Comparison of ENCODE assay signal across 17 cellular contexts in genomic region chr2:109289823-109290222, GRCh38.
A peak's percentile ranks its signal among the peaks of the same experiment; 100 is the strongest.
DNase-seq lines count a peak whose midpoint lies in the region; ATAC-seq, FAIRE-seq and TF ChIP-seq lines count a peak whose summit lies in the region.
"Had no signal": no experiment of that assay in that cellular context is flagged by ENCODE, and none has a peak within 500 bp of the region (broad histone marks: within the 10 kb centered on the region; RNA-seq: fewer than 3 reads in every experiment).

No MANE protein-coding gene starts in this region.

- H3K9me3 ChIP-seq in IMR-90 (ENCODE audit: control insufficient read depth, insufficient read depth, low read length) (peaks cover 3% of the 10 kb centered on the region; the same call in 1 of the 2 replicates), H1 (ENCODE audit: insufficient read depth in 2 of 2, low read depth in 1 of 2, low read length in 1 of 2) (0 out of 4 replicates have a peak, but pooled peaks cover 0 to 2% of the 10 kb centered on the region in 2 experiments), thymus (ENCODE audit: control insufficient read depth) (no peaks in the 10 kb centered on the region)

- DNase-seq in GM23338 (ENCODE audit: low spot score) = peak; percentile 17
- DNase-seq in IMR-90 = no peak
- no peak for DNase-seq in H1 (ENCODE audit: low read depth in 1 of 2, low spot score in 2 of 2)
- no peak for DNase-seq in stimulated activated naive B cell treated with anti-CD40 and anti-IgM and Interleukin-4, amounts not matched to agents 10 μg/mL and 1 μg/mL and 100 μg/mL, for 72 hours
- DNase-seq in activated T-cell treated with anti-CD3 and anti-CD28 coated beads for 4 hours = no peak
- DNase-seq: 8988T; Calu3; CD4-positive, alpha-beta memory T cell; DMS79 treated with DMSO at 0.1 percent for 48 hours; GF-D8; GOT3; HCEC 1CT had no signal

- TF ChIP-seq RAD21 in IMR-90 (IDR thresholded peaks at IDR 0.05; ENCODE audit: low read length) (no peak), H1 (IDR thresholded peaks at IDR 0.05 in 1 of 2, conservative IDR thresholded peaks at IDR 0.05 in 1 of 2; ENCODE audit: low read depth in 2 of 2, low read length in 2 of 2) (no peak; a peak in 1 of 4 replicates)

- dilution Hi-C loops in IMR-90 (cut with HindIII; ENCODE audit: low sequenced_read_pairs, unreplicated experiment) = no loop called here

- H3K27me3 Mint-ChIP-seq in GM23338 (ENCODE audit: insufficient read depth, low read depth, poor library complexity) = peaks cover 9% of the 10 kb centered on the region
- no peaks in the 10 kb centered on the region for H3K27me3 Mint-ChIP-seq in stimulated activated naive B cell treated with anti-CD40 and anti-IgM and Interleukin-4, amounts not matched to agents 10 μg/mL and 1 μg/mL and 100 μg/mL, for 72 hours

- H3K9ac ChIP-seq in IMR-90 (ENCODE audit: low read depth, low read length) (no peak overlapping the region), H1 (replicated peaks in 1 of 4; ENCODE audit: extremely low read depth in 1 of 4, low read depth in 3 of 4, low read length in 3 of 4) (no peak overlapping the region)
- H3K9ac ChIP-seq: BLaER1 had no signal

- H3K56ac ChIP-seq in IMR-90 (ENCODE audit: extremely low read depth, insufficient read depth, low read length) = no peak overlapping the region
- no peak overlapping the region for H3K56ac ChIP-seq in H1 (replicated peaks; ENCODE audit: insufficient read length, low read depth, low read length)

- no peak overlapping the region for H3K14ac ChIP-seq in IMR-90 (replicated peaks; ENCODE audit: low read depth, low read length)
- H3K14ac ChIP-seq in H1 (ENCODE audit: insufficient read length) = no peak overlapping the region

- no peak overlapping the region for H2BK12ac ChIP-seq in H1 (ENCODE audit: low read depth, low read length)

- no peaks in the 10 kb centered on the region for H3F3A ChIP-seq in GM23338 (replicated peaks; ENCODE audit: low read depth)

- H3K18ac ChIP-seq in IMR-90 (ENCODE audit: low read depth, low read length) (no peak overlapping the region), H1 (ENCODE audit: extremely low read depth, low read length) (no peak overlapping the region)

- H2BK120ac ChIP-seq in IMR-90 (ENCODE audit: low read depth, low read length) = no peak overlapping the region
- H2BK120ac ChIP-seq in H1 (replicated peaks; ENCODE audit: low read depth, low read length) = no peak overlapping the region

- H3K9me2 ChIP-seq in GM23338 (ENCODE audit: insufficient read depth) = no peaks in the 10 kb centered on the region; the same call in 1 of the 2 replicates

- H3K4me2 ChIP-seq in GM23338 = 0 out of 2 replicates have a peak overlapping the region, but pooled peaks have one; percentile 38
- no peak overlapping the region for H3K4me2 ChIP-seq in IMR-90 (ENCODE audit: low read depth, low read length)
- peak overlapping the region in 1 of 2 experiments; percentile 12; a peak in 1 of 4 replicates for H3K4me2 ChIP-seq in H1 (ENCODE audit: insufficient read depth in 1 of 2, low read depth in 2 of 2, low read length in 2 of 2)
- H3K4me2 ChIP-seq: BLaER1 had no signal

- ATAC-seq in GM23338 (peak; percentile 63), IMR-90 (ENCODE audit: low read depth) (no peak), HG02623 (IDR thresholded peaks at IDR 0.05; ENCODE audit: unreplicated experiment) (no peak)
- ATAC-seq in stimulated activated naive B cell treated with anti-CD40 and anti-IgM and Interleukin-4, amounts not matched to agents 10 μg/mL and 1 μg/mL and 100 μg/mL, for 72 hours (replicated peaks) = no peak

- H3K4ac ChIP-seq in IMR-90 (ENCODE audit: low read depth, low read length) (no peak overlapping the region), H1 (replicated peaks; ENCODE audit: insufficient read length, low read depth, low read length) (no peak overlapping the region)

- TF ChIP-seq CTCF in GM23338 (conservative IDR thresholded peaks at IDR 0.05; ENCODE audit: low read depth in 2 of 2) (no peak), IMR-90 (conservative IDR thresholded peaks at IDR 0.05; ENCODE audit: low read depth, low read length) (no peak), H1 (IDR thresholded peaks at IDR 0.05; ENCODE audit: control extremely low read depth in 1 of 3, insufficient read depth in 1 of 3, low read depth in 1 of 3, low read length in 3 of 3) (0 out of 4 replicates have a peak, but pooled peaks of 1 of the 3 experiments have one; percentile 2)

- POLR2A ChIA-PET in IMR-90 (lab: Charles Lee; ENCODE audit: unreplicated experiment) = no interaction called here
- POLR2A ChIA-PET in H1 (lab: Charles Lee; ENCODE audit: partially characterized antibody) = no interaction called here

- H2AK5ac ChIP-seq in IMR-90 (ENCODE audit: low read depth, low read length) (peak overlapping the region; percentile 23; the same call in 1 of the 2 replicates), H1 (ENCODE audit: low read depth, low read length) (no peak overlapping the region)

- H3K27ac ChIP-seq in GM23338 (ENCODE audit: low read depth) (no peak overlapping the region), IMR-90 (ENCODE audit: insufficient read depth, low read length) (no peak overlapping the region), H1 (ENCODE audit: low read depth, low read length) (no peak overlapping the region), thymus (ENCODE audit: low read depth) (peak overlapping the region; percentile 20)
- H3K27ac ChIP-seq: BLaER1, HL-60 had no signal

- in situ Hi-C loops in IMR-90 (cut with MboI; ENCODE audit: low sequenced_read_pairs) = no loop called here

- H3K4me1 ChIP-seq in GM23338 (ENCODE audit: insufficient read depth) (peaks cover 11% of the 10 kb centered on the region), IMR-90 (ENCODE audit: control insufficient read depth, insufficient read depth, low read length) (peaks cover 20% of the 10 kb centered on the region), H1 (replicated peaks in 1 of 4; ENCODE audit: control insufficient read depth in 3 of 4, insufficient read depth in 4 of 4, low read length in 3 of 4) (peaks cover 0 to 6% (median 4%) of the 10 kb centered on the region in 4 experiments; a peak in 3 of 7 replicates), thymus (ENCODE audit: control insufficient read depth, insufficient read depth, low read length) (no peaks in the 10 kb centered on the region)

- H3K4me3 ChIP-seq in GM23338 = no peak overlapping the region
- H3K4me3 ChIP-seq in IMR-90 (ENCODE audit: insufficient read depth, low read depth, low read length) = no peak overlapping the region
- H3K4me3 ChIP-seq in H1 (ENCODE audit: extremely low read depth in 1 of 4, insufficient read depth in 2 of 4, low read depth in 3 of 4, low read length in 4 of 4) = no peak overlapping the region
- no peak overlapping the region for H3K4me3 ChIP-seq in thymus (ENCODE audit: low read length)
- H3K4me3 ChIP-seq: BLaER1 had no signal

- H3K23ac ChIP-seq in IMR-90 (ENCODE audit: low read depth, low read length) = no peak overlapping the region
- H3K23ac ChIP-seq in H1 (ENCODE audit: insufficient read length) = no peak overlapping the region

- H3K4me1 Mint-ChIP-seq in GM23338 = peaks cover 21% of the 10 kb centered on the region
- H3K4me1 Mint-ChIP-seq in stimulated activated naive B cell treated with anti-CD40 and anti-IgM and Interleukin-4, amounts not matched to agents 10 μg/mL and 1 μg/mL and 100 μg/mL, for 72 hours = peaks cover 0 to 4% of the 10 kb centered on the region in 2 donors

- no peaks in the 10 kb centered on the region; the same call in 1 of the 2 replicates for H3K36me3 ChIP-seq in GM23338 (ENCODE audit: insufficient read depth)
- no peaks in the 10 kb centered on the region for H3K36me3 ChIP-seq in IMR-90 (ENCODE audit: control insufficient read depth, insufficient read depth, low read length)
- H3K36me3 ChIP-seq in H1 (ENCODE audit: control insufficient read depth in 2 of 4, insufficient read depth in 4 of 4, low read length in 3 of 4) = no peaks in the 10 kb centered on the region
- H3K36me3 ChIP-seq in thymus (ENCODE audit: control insufficient read depth, insufficient read depth) = no peaks in the 10 kb centered on the region

- FAIRE-seq in H1 (lab: Jason Lieb, UNC) = no peak

- H4K91ac ChIP-seq in IMR-90 (ENCODE audit: insufficient read depth, low read depth, low read length) = no peak overlapping the region
- H4K91ac ChIP-seq in H1 (replicated peaks; ENCODE audit: insufficient read length, low read length) = no peak overlapping the region

- no peaks in the 10 kb centered on the region for H3K36me3 Mint-ChIP-seq in GM23338 (ENCODE audit: low read depth)
- peaks cover 0 to 2% of the 10 kb centered on the region in 2 donors for H3K36me3 Mint-ChIP-seq in stimulated activated naive B cell treated with anti-CD40 and anti-IgM and Interleukin-4, amounts not matched to agents 10 μg/mL and 1 μg/mL and 100 μg/mL, for 72 hours
- H3K36me3 Mint-ChIP-seq: CD14-positive monocyte; CD4-positive, alpha-beta memory T cell had no signal

- H4K20me1 ChIP-seq in GM23338 (replicated peaks; ENCODE audit: insufficient read depth) = no peaks in the 10 kb centered on the region
- H4K20me1 ChIP-seq in IMR-90 (ENCODE audit: insufficient read depth, low read length) = peaks cover 74% of the 10 kb centered on the region
- H4K20me1 ChIP-seq in H1 (replicated peaks in 1 of 2; ENCODE audit: control insufficient read depth in 1 of 2, insufficient read depth in 2 of 2, low read length in 2 of 2) = no peaks in the 10 kb centered on the region

- H3K79me2 ChIP-seq in GM23338 (replicated peaks; ENCODE audit: insufficient read depth) = no peaks in the 10 kb centered on the region
- no peaks in the 10 kb centered on the region for H3K79me2 ChIP-seq in H1 (ENCODE audit: control insufficient read depth in 1 of 2, insufficient read depth in 2 of 2, low read length in 2 of 2)

- H4K8ac ChIP-seq in IMR-90 (ENCODE audit: low read depth in 2 of 2, low read length in 2 of 2) = no peak overlapping the region
- no peak overlapping the region for H4K8ac ChIP-seq in H1 (ENCODE audit: extremely low read depth, insufficient read depth, low read length)

- peaks cover 22% of the 10 kb centered on the region for H3K9me1 ChIP-seq in IMR-90 (ENCODE audit: insufficient read depth, low read length)

- H3K79me1 ChIP-seq in IMR-90 (ENCODE audit: low read depth in 1 of 2, low read length in 2 of 2) (peaks cover 46 to 92% of the 10 kb centered on the region in 2 experiments), H1 (ENCODE audit: low read depth, low read length) (no peaks in the 10 kb centered on the region)

- H2BK20ac ChIP-seq in IMR-90 (ENCODE audit: low read depth, low read length) (no peak overlapping the region), H1 (ENCODE audit: low read length) (no peak overlapping the region)

- 91% methylated on average over 4 of the region's 5 CpGs; no CpG with 5 or more reads in 1 of the 2 experiments for WGBS in IMR-90 (ENCODE audit: extremely low coverage in 2 of 2, insufficient read length in 1 of 2), 2 experiments
- WGBS in H1 (ENCODE audit: extremely low coverage in 1 of 2, insufficient coverage in 1 of 2, insufficient read length in 1 of 2, insufficient replicate concordance in 2 of 2, low coverage in 1 of 2, low lambda C conversion rate in 2 of 2, missing lambda C conversion rate in 1 of 2), 2 experiments = 67% methylated on average over 5 of the region's 5 CpGs; no CpG with 5 or more reads in 1 of the 2 experiments
- 96% methylated on average over 5 of the region's 5 CpGs for WGBS in thymus

- CTCF ChIA-PET in IMR-90 (lab: Yijun Ruan, JAX) (interaction anchor here (1.4 kb wide), 1 partner anchor 53 kb away, joined by 3 read pairs; no protein-coding TSS in a partner anchor), H1 (lab: Charles Lee; ENCODE audit: partially characterized antibody) (interaction anchor here (0.7 to 1.9 kb wide), 6 partner anchors 9 to 220 kb away, joined by 3 to 4 read pairs (median 4); no protein-coding TSS in a partner anchor)

- H3K27me3 ChIP-seq in GM23338 (ENCODE audit: insufficient read depth) (no peaks in the 10 kb centered on the region), IMR-90 (ENCODE audit: control insufficient read depth, insufficient read depth, low read length) (no peaks in the 10 kb centered on the region), H1 (replicated peaks in 1 of 4; ENCODE audit: control insufficient read depth in 3 of 4, extremely low read depth in 1 of 4, insufficient read depth in 3 of 4, low read length in 3 of 4) (no peaks in the 10 kb centered on the region), thymus (ENCODE audit: control insufficient read depth, insufficient read depth) (no peaks in the 10 kb centered on the region)
- H3K27me3 ChIP-seq: BLaER1 had no signal

- TF ChIP-seq EP300 in H1 (IDR thresholded peaks at IDR 0.05; ENCODE audit: borderline replicate concordance in 1 of 2, low read depth in 2 of 2, low read length in 2 of 2) = no peak

- no peak overlapping the region for H3K27ac Mint-ChIP-seq in GM23338
- no peak overlapping the region for H3K27ac Mint-ChIP-seq in stimulated activated naive B cell treated with anti-CD40 and anti-IgM and Interleukin-4, amounts not matched to agents 10 μg/mL and 1 μg/mL and 100 μg/mL, for 72 hours

- intact Hi-C loops in IMR-90 (cut with micrococcal nuclease) = no loop called here

- H3K4me3 Mint-ChIP-seq in GM23338 = no peak overlapping the region
- H3K4me3 Mint-ChIP-seq in stimulated activated naive B cell treated with anti-CD40 and anti-IgM and Interleukin-4, amounts not matched to agents 10 μg/mL and 1 μg/mL and 100 μg/mL, for 72 hours = no peak overlapping the region
- H3K4me3 Mint-ChIP-seq: CD14-positive monocyte; CD4-positive, alpha-beta memory T cell had no signal

- H2AFZ ChIP-seq in GM23338 (no peak overlapping the region), IMR-90 (replicated peaks; ENCODE audit: low read length, poor library complexity) (no peak overlapping the region), H1 (ENCODE audit: low read length) (no peak overlapping the region)

- BruUV-seq in IMR-90 (replicated peaks; lab: Mats Ljungman, UMichigan) = no TSS peak

- H3K9me3 Mint-ChIP-seq in GM23338 = no peaks in the 10 kb centered on the region; the same call in 2 of the 3 replicates
- peaks cover 0 to 2% of the 10 kb centered on the region in 2 donors for H3K9me3 Mint-ChIP-seq in stimulated activated naive B cell treated with anti-CD40 and anti-IgM and Interleukin-4, amounts not matched to agents 10 μg/mL and 1 μg/mL and 100 μg/mL, for 72 hours
- H3K9me3 Mint-ChIP-seq: CD4-positive, alpha-beta memory T cell had no signal

- no peaks in the 10 kb centered on the region for H3K23me2 ChIP-seq in H1 (ENCODE audit: low read depth, low read length)

- H2BK5ac ChIP-seq in IMR-90 (ENCODE audit: low read depth, low read length, poor library complexity, severe bottlenecking) = no peak overlapping the region
- no peak overlapping the region for H2BK5ac ChIP-seq in H1 (ENCODE audit: low read depth, low read length)

- 0 out of 3 replicates have a peak overlapping the region, but pooled peaks have one; percentile 14 for H2BK15ac ChIP-seq in IMR-90 (ENCODE audit: low read depth, low read length)
- no peak overlapping the region for H2BK15ac ChIP-seq in H1 (ENCODE audit: low read length)

- TF ChIP-seq POLR2A in IMR-90 (IDR thresholded peaks at IDR 0.05; ENCODE audit: low read depth, low read length) = no peak
- no peak for TF ChIP-seq POLR2A in H1 (IDR thresholded peaks at IDR 0.05; ENCODE audit: control extremely low read depth in 1 of 2, low read depth in 2 of 2, low read length in 2 of 2)

- no peak overlapping the region for H2AK9ac ChIP-seq in IMR-90 (replicated peaks; ENCODE audit: low read depth, low read length, poor library complexity)

- H4K5ac ChIP-seq in IMR-90 (ENCODE audit: low read depth, low read length) = no peak overlapping the region
- no peak overlapping the region for H4K5ac ChIP-seq in H1 (ENCODE audit: insufficient read length, low read depth, low read length)
